In the genomic region with DNA sequence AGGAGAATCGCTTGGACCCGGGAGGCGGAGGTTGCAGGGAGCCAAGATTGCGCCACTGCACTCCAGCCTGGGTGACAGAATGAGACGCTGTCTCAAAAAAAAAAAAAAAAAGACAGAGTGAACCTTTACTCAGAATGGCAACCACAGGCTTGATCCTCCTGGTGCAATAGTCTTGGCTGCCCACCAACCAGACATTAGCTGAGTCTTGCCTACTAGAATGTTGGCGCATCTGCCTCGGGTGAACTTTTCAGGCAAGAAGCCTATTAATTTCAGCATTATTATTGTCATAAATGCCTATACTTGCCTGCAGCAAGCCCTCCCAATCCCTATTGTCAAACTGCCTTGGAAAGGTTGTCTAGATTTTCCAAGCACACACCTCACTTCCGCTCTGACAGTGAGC, we compare ENCODE assay signal across 1 cellular context.
TF ChIP-seq lines count a peak whose summit lies in the region.

No MANE protein-coding gene starts in this region.

TF ChIP-seq in H1, 55 proteins besides CTCF, POLR2A, EP300 and RAD21:
- no peak for TF ChIP-seq EGR1 (IDR thresholded peaks at IDR 0.05; ENCODE audit: borderline replicate concordance, low read depth, low read length)
